29 cellular contexts compared by ENCODE assay signal in the genomic region with DNA sequence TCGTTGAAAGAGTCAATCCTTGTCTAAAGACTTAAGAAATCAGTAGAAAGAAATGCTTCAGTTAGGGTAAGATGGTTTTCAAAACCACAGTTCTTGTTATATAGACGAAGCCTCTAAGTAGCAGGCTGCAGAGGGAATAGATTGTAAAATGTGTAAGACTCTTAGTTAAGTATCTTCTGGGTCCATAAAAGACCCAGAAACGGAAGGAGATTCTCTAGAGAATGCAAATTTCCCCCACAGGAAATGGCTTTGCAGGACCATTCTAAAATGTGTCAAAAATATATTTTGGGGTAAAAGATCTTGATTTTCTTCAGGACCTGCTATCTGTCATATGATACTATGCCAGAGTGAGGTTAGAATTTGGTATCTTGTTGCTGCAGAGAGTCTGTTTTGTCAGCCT. TPM values are rescaled to one million over a fixed set of nuclear protein-coding genes. Genes with fewer than 3 reads are reported as not detected.
"Had no signal": no experiment of that assay in that cellular context is flagged by ENCODE, and none has a peak within 500 bp of the region (broad histone marks: within the 10 kb centered on the region; RNA-seq: fewer than 3 reads in every experiment).

No MANE protein-coding gene starts in this region.

- H3K36me3 ChIP-seq: heart left ventricle, neutrophil, right lobe of liver, tibial artery, upper lobe of left lung, uterus had no signal

- DNase-seq: effector memory CD4-positive, alpha-beta T cell; heart left ventricle; hippocampal formation; left colon; left ventricle myocardium superior; mesendoderm; naive B cell; nephron progenitor cell; psoas muscle; retina; right lobe of liver; stimulated activated CD4-positive, alpha-beta T cell treated with anti-CD3 and anti-CD28 coated beads, Interleukin-15, amount 100 ng/mL, for 24 hours; stimulated activated CD4-positive, alpha-beta T cell treated with anti-CD3 and anti-CD28 coated beads, Interleukin-1b, Interleukin-23, amount 100 ng/mL, for 48 hours; stimulated activated CD4-positive, alpha-beta T cell treated with anti-CD3 and anti-CD28 coated beads, Interleukin-4, amount 100 ng/mL, for 24 hours; tibial artery; upper lobe of left lung; uterus had no signal

- H3K4me1 Mint-ChIP-seq: nephron progenitor cell had no signal

- H3K9me3 ChIP-seq: neutrophil, psoas muscle, right lobe of liver, uterus had no signal

- H3K4me3 Mint-ChIP-seq: naive B cell; nephron progenitor cell; stimulated activated memory B cell treated with anti-CD40 and anti-IgM and Interleukin-4, amounts not matched to agents 10 μg/mL and 1 μg/mL and 100 μg/mL, for 72 hours; stimulated activated naive CD8-positive, alpha-beta T cell treated with anti-CD3 and anti-CD28 coated beads, Interleukin-15, Interleukin-2, amounts not matched to agents 100 ng/mL and 50 ng/mL, for 24 hours had no signal

- H3K4me3 ChIP-seq: heart left ventricle, lung, psoas muscle, right lobe of liver, tibial artery, upper lobe of left lung, uterus had no signal

- H3K27me3 ChIP-seq: heart left ventricle, neutrophil, right lobe of liver, tibial artery, upper lobe of left lung, uterus had no signal

- H3K27ac ChIP-seq: heart left ventricle, neutrophil, psoas muscle, right lobe of liver, tibial artery, upper lobe of left lung, uterus had no signal

- H3K4me1 ChIP-seq: heart left ventricle, psoas muscle, right lobe of liver, tibial artery, upper lobe of left lung, uterus had no signal

- H3K27ac Mint-ChIP-seq: nephron progenitor cell; stimulated activated memory B cell treated with anti-CD40 and anti-IgM and Interleukin-4, amounts not matched to agents 10 μg/mL and 1 μg/mL and 100 μg/mL, for 72 hours; stimulated activated naive CD8-positive, alpha-beta T cell treated with anti-CD3 and anti-CD28 coated beads, Interleukin-15, Interleukin-2, amounts not matched to agents 100 ng/mL and 50 ng/mL, for 24 hours had no signal

- H3K27me3 Mint-ChIP-seq: naive B cell; stimulated activated memory B cell treated with anti-CD40 and anti-IgM and Interleukin-4, amounts not matched to agents 10 μg/mL and 1 μg/mL and 100 μg/mL, for 72 hours; stimulated activated naive CD8-positive, alpha-beta T cell treated with anti-CD3 and anti-CD28 coated beads, Interleukin-15, Interleukin-2, amounts not matched to agents 100 ng/mL and 50 ng/mL, for 24 hours had no signal

- ATAC-seq: esophagus mucosa; heart left ventricle; left colon; left ventricle myocardium superior; psoas muscle; right lobe of liver; stimulated activated memory B cell treated with anti-CD40 and anti-IgM and Interleukin-4, amounts not matched to agents 10 μg/mL and 1 μg/mL and 100 μg/mL, for 72 hours had no signal

- FAIRE-seq: endometrium had no signal

- H3K36me3 Mint-ChIP-seq: stimulated activated memory B cell treated with anti-CD40 and anti-IgM and Interleukin-4, amounts not matched to agents 10 μg/mL and 1 μg/mL and 100 μg/mL, for 72 hours had no signal

RNA-seq across cellular contexts. Expression of a gene that starts 13.4 kb away (rescaled TPM):
- total RNA-seq: esophagus mucosa, fibroblast of lung, frontal cortex, glomerular endothelial cell, heart left ventricle, kidney epithelial cell, left colon, left ventricle myocardium superior, lung, osteoblast, psoas muscle, right lobe of liver, temporal lobe, upper lobe of left lung, uterus had no signal
- polyA plus RNA-seq: fibroblast of lung, heart left ventricle, lung, psoas muscle had no signal

RNA-seq across cellular contexts. Expression of a gene that starts 29.2 kb away (rescaled TPM):
- total RNA-seq: esophagus mucosa, fibroblast of lung, frontal cortex, glomerular endothelial cell, heart left ventricle, kidney epithelial cell, left colon, left ventricle myocardium superior, lung, osteoblast, psoas muscle, right lobe of liver, temporal lobe, upper lobe of left lung had no signal
- polyA plus RNA-seq: fibroblast of lung, heart left ventricle, lung, psoas muscle had no signal

RNA-seq across cellular contexts. Expression of a gene that starts 40.7 kb away (rescaled TPM):
- total RNA-seq: esophagus mucosa, fibroblast of lung, frontal cortex, glomerular endothelial cell, heart left ventricle, kidney epithelial cell, left colon, left ventricle myocardium superior, lung, osteoblast, psoas muscle, right lobe of liver, temporal lobe, upper lobe of left lung, uterus had no signal
- polyA plus RNA-seq: fibroblast of lung, heart left ventricle, lung, psoas muscle had no signal

RNA-seq across cellular contexts. Expression of a gene that starts 54.8 kb away (rescaled TPM):
- total RNA-seq: esophagus mucosa, fibroblast of lung, frontal cortex, glomerular endothelial cell, heart left ventricle, kidney epithelial cell, left colon, left ventricle myocardium superior, lung, osteoblast, psoas muscle, right lobe of liver, temporal lobe, upper lobe of left lung, uterus had no signal
- polyA plus RNA-seq: fibroblast of lung, heart left ventricle, lung, psoas muscle had no signal

RNA-seq across cellular contexts. Expression of a gene that starts 56.9 kb away (rescaled TPM):
- total RNA-seq: esophagus mucosa, fibroblast of lung, frontal cortex, glomerular endothelial cell, heart left ventricle, kidney epithelial cell, left colon, left ventricle myocardium superior, lung, osteoblast, psoas muscle, right lobe of liver, temporal lobe, upper lobe of left lung, uterus had no signal
- polyA plus RNA-seq: fibroblast of lung, heart left ventricle, lung, psoas muscle had no signal
